ENCODE assay signal across 18 cellular contexts in the genomic region with DNA sequence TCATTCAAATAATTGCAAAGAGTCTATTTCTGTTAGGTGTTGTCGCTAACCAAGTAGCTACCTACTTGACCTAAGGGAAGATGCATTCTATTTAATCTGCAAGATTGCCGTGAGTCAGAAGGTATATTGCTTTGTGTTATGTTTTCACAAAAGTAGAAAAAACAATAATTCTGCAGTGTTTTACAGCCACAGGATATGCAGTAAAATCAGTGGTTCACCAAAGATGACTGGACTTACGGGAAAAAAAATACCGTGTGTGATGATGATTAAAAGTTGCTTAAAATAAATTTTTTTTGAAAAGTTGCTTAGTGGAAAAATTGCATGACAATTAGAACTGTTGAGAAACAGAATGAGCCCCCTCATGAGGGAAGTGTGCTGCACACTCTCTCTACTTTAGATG.
"Had no signal": no experiment of that assay in that cellular context is flagged by ENCODE, and none has a peak within 500 bp of the region (broad histone marks: within the 10 kb centered on the region; RNA-seq: fewer than 3 reads in every experiment).

No MANE protein-coding gene starts in this region.

- H3K4me3 ChIP-seq: body of pancreas, lower lobe of right lung, suprapubic skin had no signal

- H3K4me1 ChIP-seq: body of pancreas, lower lobe of right lung, suprapubic skin had no signal

- H3K4me3 Mint-ChIP-seq: activated CD8-positive, alpha-beta T cell treated with anti-CD3 and anti-CD28 coated beads, Interleukin-2, amount 10 ng/mL, durations not matched to agents 7 days and 5 days; activated naive CD8-positive, alpha-beta T cell treated with anti-CD3 and anti-CD28 coated beads, Interleukin-2, amount 50 U/mL, for 24 hours; activated T-helper 1 cell treated with anti-CD3 and anti-CD28 coated beads, Interleukin-12 subunit alpha, Interleukin-12 subunit beta, Interleukin-2, Interleukin-4 antibody, amounts not matched to agents 30 ng/mL and 10 ng/mL and 1 ng/mL, durations not matched to agents 14 hours and 24 hours and 36 hours; T-cell; type B pancreatic cell had no signal

- H3K9me3 ChIP-seq: body of pancreas, lower lobe of right lung, suprapubic skin had no signal

- DNase-seq: activated CD8-positive, alpha-beta T cell treated with anti-CD3 and anti-CD28 coated beads, Interleukin-2, amount 10 ng/mL, durations not matched to agents 7 days and 5 days; activated naive CD4-positive, alpha-beta T cell treated with Interleukin-2 at 50 U/mL for 16 hours; activated naive CD8-positive, alpha-beta T cell treated with anti-CD3 and anti-CD28 coated beads, Interleukin-2, amount 50 U/mL, for 24 hours; body of pancreas; foreskin melanocyte; head of caudate nucleus; left cardiac atrium; lower lobe of right lung; midbrain; right cardiac atrium; stimulated activated CD4-positive, alpha-beta T cell treated with anti-CD3 and anti-CD28 coated beads, Interleukin-2, amount 100 ng/mL, for 24 hours; stimulated activated naive CD8-positive, alpha-beta T cell treated with anti-CD3 and anti-CD28 coated beads, Interleukin-15, Interleukin-2, amounts not matched to agents 100 U/mL and 50 U/mL, for 24 hours; T-cell; T1000 had no signal

- H3K36me3 ChIP-seq: lower lobe of right lung, suprapubic skin had no signal

- H3K9me3 Mint-ChIP-seq: activated naive CD8-positive, alpha-beta T cell treated with anti-CD3 and anti-CD28 coated beads, Interleukin-2, amount 50 U/mL, for 24 hours; activated T-helper 1 cell treated with anti-CD3 and anti-CD28 coated beads, Interleukin-12 subunit alpha, Interleukin-12 subunit beta, Interleukin-2, Interleukin-4 antibody, amounts not matched to agents 30 ng/mL and 10 ng/mL and 1 ng/mL, durations not matched to agents 14 hours and 24 hours and 36 hours; T-cell; type B pancreatic cell had no signal

- H3K27ac Mint-ChIP-seq: activated CD8-positive, alpha-beta T cell treated with anti-CD3 and anti-CD28 coated beads, Interleukin-2, amount 10 ng/mL, durations not matched to agents 7 days and 5 days; activated naive CD8-positive, alpha-beta T cell treated with anti-CD3 and anti-CD28 coated beads, Interleukin-2, amount 50 U/mL, for 24 hours; activated T-helper 1 cell treated with anti-CD3 and anti-CD28 coated beads, Interleukin-12 subunit alpha, Interleukin-12 subunit beta, Interleukin-2, Interleukin-4 antibody, amounts not matched to agents 30 ng/mL and 10 ng/mL and 1 ng/mL, durations not matched to agents 14 hours and 24 hours and 36 hours; T-cell; type B pancreatic cell had no signal

- H3K27me3 ChIP-seq: body of pancreas, suprapubic skin had no signal

- H3K27me3 Mint-ChIP-seq: activated naive CD8-positive, alpha-beta T cell treated with anti-CD3 and anti-CD28 coated beads, Interleukin-2, amount 50 U/mL, for 24 hours; T-cell; type B pancreatic cell had no signal

- H3K36me3 Mint-ChIP-seq: type B pancreatic cell had no signal

- H3K27ac ChIP-seq: body of pancreas, lower lobe of right lung, suprapubic skin, VCaP had no signal
